Comparison of ENCODE assay signal across 8 cellular contexts in the genomic region with DNA sequence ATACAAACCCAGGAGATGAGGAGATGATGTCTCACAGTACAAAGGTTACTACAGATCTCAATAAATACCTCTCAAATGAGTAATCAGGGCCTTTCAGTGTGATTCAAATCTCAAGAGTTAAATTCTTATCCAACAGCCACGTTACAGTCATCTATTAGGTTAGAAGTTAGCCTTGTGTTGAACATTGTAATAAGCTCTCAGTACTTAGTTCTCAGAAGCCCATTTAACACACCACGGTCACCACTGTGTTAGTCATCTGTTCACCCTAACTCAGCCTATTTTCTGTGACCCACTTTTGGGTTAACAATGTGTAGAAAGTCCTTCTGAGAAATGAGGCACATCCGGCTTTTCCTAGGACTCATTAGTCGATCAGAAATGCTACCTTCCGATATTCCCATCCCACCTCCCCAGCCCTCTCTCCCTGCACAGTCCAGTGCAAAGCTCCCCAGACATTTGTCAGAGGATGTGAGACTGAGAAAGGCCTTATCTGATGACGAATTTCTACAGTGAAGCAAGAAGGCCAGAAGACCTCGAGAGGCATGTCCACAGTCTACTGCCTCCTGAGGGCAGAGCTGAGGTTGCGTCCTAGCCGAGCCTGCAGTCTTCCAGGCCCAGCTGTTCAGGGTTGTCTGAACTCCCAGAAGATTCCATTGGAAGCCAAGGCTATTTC.
A peak's percentile ranks its signal among the peaks of the same experiment; 100 is the strongest.
DNase-seq lines count a peak whose midpoint lies in the region; ATAC-seq, FAIRE-seq and TF ChIP-seq lines count a peak whose summit lies in the region.

No MANE protein-coding gene starts in this region.

- DNase-seq in GM10248 (ENCODE audit: extremely low spot score) (peak; percentile 57), GM20000 (ENCODE audit: low spot score) (peak; percentile 69), keratinocyte (ENCODE audit: low read depth, low spot score) (peak; percentile 84), COLO668 (lab: John Stamatoyannopoulos, UW; ENCODE audit: unreplicated experiment) (no peak), ovary (no peak), uterus (no peak)
- no peak for DNase-seq in activated T-helper 2 cell treated with anti-CD3 and anti-CD28 coated beads, Interferon-gamma antibody, Interleukin-2, Interleukin-4, amounts not matched to agents 10 μg/mL and 5 μg/mL and 100 μg/mL, durations not matched to agents 14 hours and 24 hours and 36 hours (ENCODE audit: low spot score)

- POLR2A ChIA-PET in GM10248 (lab: Yijun Ruan, JAX) = no interaction called here

- H3K9me1 ChIP-seq in keratinocyte (ENCODE audit: control insufficient read depth, extremely low read depth, insufficient read depth, low read length) = peaks cover 2% of the 10 kb centered on the region

- H3K27ac Mint-ChIP-seq in activated T-helper 2 cell treated with anti-CD3 and anti-CD28 coated beads, Interferon-gamma antibody, Interleukin-2, Interleukin-4, amounts not matched to agents 10 μg/mL and 5 μg/mL and 100 μg/mL, durations not matched to agents 14 hours and 24 hours and 36 hours = peak overlapping the region; percentile 64

- no peaks in the 10 kb centered on the region for H4K20me1 ChIP-seq in keratinocyte (ENCODE audit: control insufficient read depth, extremely low read depth, insufficient read depth, low read length)

- peaks cover 21% of the 10 kb centered on the region for H3K4me1 Mint-ChIP-seq in activated T-helper 2 cell treated with anti-CD3 and anti-CD28 coated beads, Interferon-gamma antibody, Interleukin-2, Interleukin-4, amounts not matched to agents 10 μg/mL and 5 μg/mL and 100 μg/mL, durations not matched to agents 14 hours and 24 hours and 36 hours (ENCODE audit: low read depth)

- peak; percentile 47 for ATAC-seq in HG03469 (IDR thresholded peaks at IDR 0.05; ENCODE audit: unreplicated experiment)

- peaks cover 15% of the 10 kb centered on the region for H3K79me2 ChIP-seq in keratinocyte (ENCODE audit: control insufficient read depth, insufficient read depth, low read length)

- peaks cover 4% of the 10 kb centered on the region for H3K36me3 Mint-ChIP-seq in activated T-helper 2 cell treated with anti-CD3 and anti-CD28 coated beads, Interferon-gamma antibody, Interleukin-2, Interleukin-4, amounts not matched to agents 10 μg/mL and 5 μg/mL and 100 μg/mL, durations not matched to agents 14 hours and 24 hours and 36 hours (ENCODE audit: low read depth)

- no peak overlapping the region for H3K4me3 Mint-ChIP-seq in activated T-helper 2 cell treated with anti-CD3 and anti-CD28 coated beads, Interferon-gamma antibody, Interleukin-2, Interleukin-4, amounts not matched to agents 10 μg/mL and 5 μg/mL and 100 μg/mL, durations not matched to agents 14 hours and 24 hours and 36 hours (ENCODE audit: low read depth)

- dilution Hi-C loops in keratinocyte (cut with MboI; ENCODE audit: extremely low pct_ligation_motif_present, low sequenced_read_pairs) = no loop called here

- no peaks in the 10 kb centered on the region for H3K27me3 ChIP-seq in keratinocyte (ENCODE audit: control insufficient read depth, extremely low read depth, insufficient read depth, low read length)
- H3K27me3 ChIP-seq in ovary = no peaks in the 10 kb centered on the region
- H3K27me3 ChIP-seq in uterus = no peaks in the 10 kb centered on the region

- intact Hi-C loops in activated T-helper 2 cell treated with anti-CD3 and anti-CD28 coated beads, Interferon-gamma antibody, Interleukin-2, Interleukin-4, amounts not matched to agents 10 μg/mL and 5 μg/mL and 100 μg/mL, durations not matched to agents 14 hours and 24 hours and 36 hours (cut with micrococcal nuclease) = loop anchor here (1.0 to 2.0 kb wide), 5 partner anchors 19 to 234 kb away; no protein-coding TSS in a partner anchor
- intact Hi-C loops in ovary (cut with DNase I) = no loop called here
- intact Hi-C loops in uterus (cut with DNase I; ENCODE audit: low total_unique reads) = no loop called here

- no peaks in the 10 kb centered on the region for H3K9me3 Mint-ChIP-seq in activated T-helper 2 cell treated with anti-CD3 and anti-CD28 coated beads, Interferon-gamma antibody, Interleukin-2, Interleukin-4, amounts not matched to agents 10 μg/mL and 5 μg/mL and 100 μg/mL, durations not matched to agents 14 hours and 24 hours and 36 hours

- peak; percentile 90 for FAIRE-seq in keratinocyte (lab: Jason Lieb, UNC)

- H3K4me3 ChIP-seq in keratinocyte (ENCODE audit: control insufficient read depth in 2 of 3, extremely low read depth in 1 of 3, insufficient read depth in 2 of 3, low read depth in 1 of 3, low read length in 3 of 3) (peak overlapping the region in 2 of 3 experiments; percentile 8 to 53), ovary (no peak overlapping the region), uterus (no peak overlapping the region)

- H3K36me3 ChIP-seq in keratinocyte (ENCODE audit: control insufficient read depth in 2 of 2, extremely low read depth in 1 of 2, insufficient read depth in 2 of 2, low read length in 2 of 2) (peaks cover 3 to 20% of the 10 kb centered on the region in 2 experiments), ovary (no peaks in the 10 kb centered on the region), uterus (no peaks in the 10 kb centered on the region)

- TF ChIP-seq CTCF in GM10248 (IDR thresholded peaks at IDR 0.05; ENCODE audit: control extremely low read depth, extremely low read depth, low read depth, missing control alignments) (peak; percentile 31), GM20000 (IDR thresholded peaks at IDR 0.05; ENCODE audit: extremely low read depth, missing control alignments) (peak; percentile 15), keratinocyte (optimal IDR thresholded peaks at IDR 0.05 in 1 of 3, IDR thresholded peaks at IDR 0.05 in 1 of 3, conservative IDR thresholded peaks at IDR 0.05 in 1 of 3; ENCODE audit: extremely low read depth in 1 of 3, insufficient read depth in 2 of 3, low read length in 3 of 3) (peak; percentile 72 to 89 (median 80)), ovary (IDR thresholded peaks at IDR 0.05) (no peak), uterus (IDR thresholded peaks at IDR 0.05) (no peak)

- TF ChIP-seq POLR2A in ovary (IDR thresholded peaks at IDR 0.05) (no peak), uterus (IDR thresholded peaks at IDR 0.05) (no peak)

- WGBS in ovary, 3 donors = 64 to 67% (median 65%) methylated on average over 9 of the region's 9 CpGs

- H3K4me1 ChIP-seq in keratinocyte (ENCODE audit: control insufficient read depth, extremely low read depth, insufficient read depth, low read length) = peaks cover 60% of the 10 kb centered on the region
- peaks cover 7% of the 10 kb centered on the region for H3K4me1 ChIP-seq in ovary (ENCODE audit: insufficient read depth)
- no peaks in the 10 kb centered on the region for H3K4me1 ChIP-seq in uterus

- CTCF ChIA-PET in GM10248 (lab: Yijun Ruan, JAX) = interaction anchor here (1.0 to 2.7 kb wide), 20 partner anchors 8 to 114 kb away, joined by 3 to 14 read pairs (median 5); no protein-coding TSS in a partner anchor

- H3K27me3 Mint-ChIP-seq in activated T-helper 2 cell treated with anti-CD3 and anti-CD28 coated beads, Interferon-gamma antibody, Interleukin-2, Interleukin-4, amounts not matched to agents 10 μg/mL and 5 μg/mL and 100 μg/mL, durations not matched to agents 14 hours and 24 hours and 36 hours (ENCODE audit: low read depth) = peaks cover 2% of the 10 kb centered on the region

- peak overlapping the region; percentile 83 for H3K4me2 ChIP-seq in keratinocyte (ENCODE audit: control insufficient read depth, extremely low read depth, insufficient read depth, low read depth, low read length)

- peak overlapping the region; percentile 42 for H2AFZ ChIP-seq in keratinocyte (ENCODE audit: control insufficient read depth, low read length)

- no peak for TF ChIP-seq EP300 in ovary (IDR thresholded peaks at IDR 0.05)

- peak overlapping the region; percentile 72 for H3K9ac ChIP-seq in keratinocyte (ENCODE audit: control insufficient read depth, extremely low read depth, insufficient read depth, low read length)

- peak overlapping the region; percentile 95 for H3K27ac ChIP-seq in keratinocyte (ENCODE audit: control insufficient read depth, insufficient read depth, low read length)
- no peak overlapping the region for H3K27ac ChIP-seq in ovary
- peak overlapping the region in 1 of 2 donors; percentile 21 for H3K27ac ChIP-seq in uterus

- H3K9me3 ChIP-seq in keratinocyte (ENCODE audit: control insufficient read depth, low read depth, low read length) (no peaks in the 10 kb centered on the region), ovary (no peaks in the 10 kb centered on the region), uterus (no peaks in the 10 kb centered on the region)

Comparison
In these comparisons a context has a peak if more than half of its experiments do, and no peak if none do; other contexts are left out.
1. DNase-seq: peak in GM10248 (single experiment), GM20000 (single experiment) and keratinocyte (single experiment); none in activated T-helper 2 cell treated with anti-CD3 and anti-CD28 coated beads, Interferon-gamma antibody, Interleukin-2, Interleukin-4, amounts not matched to agents 10 μg/mL and 5 μg/mL and 100 μg/mL, durations not matched to agents 14 hours and 24 hours and 36 hours (single experiment), COLO668 (single experiment), ovary (0 of 5) and uterus (0 of 2).
2. CTCF ChIP-seq: peak in GM10248 (single experiment), GM20000 (single experiment) and keratinocyte (3 of 3); none in ovary (0 of 3) and uterus (0 of 4).
3. H3K4me3 ChIP-seq: peak in keratinocyte (2 of 3); none in ovary (single experiment) and uterus (0 of 2).